In genomic region chr17:56909742-56910508, GRCh38 we compare ENCODE assay signal across 1 cellular context.
TF ChIP-seq lines count a peak whose summit lies in the region.

No MANE protein-coding gene starts in this region.

TF ChIP-seq in HepG2, 621 proteins besides CTCF, POLR2A, EP300 and RAD21 (continues in another document):
- TF ChIP-seq THYN1 (CRISPR knock-in tag; IDR thresholded peaks at IDR 0.05; ENCODE audit: borderline replicate concordance, low read depth) (no peak), TFDP2 (CRISPR knock-in tag; IDR thresholded peaks at IDR 0.05) (peak; percentile 47; the same call in 1 of the 2 replicates), ZBTB1 (CRISPR knock-in tag; IDR thresholded peaks at IDR 0.05; ENCODE audit: borderline replicate concordance) (no peak), NR2F6 (IDR thresholded peaks at IDR 0.05) (peak; percentile 95), NR2F6 (CRISPR knock-in tag; IDR thresholded peaks at IDR 0.05) (peak; percentile 97), DNMT3B (CRISPR knock-in tag; conservative IDR thresholded peaks at IDR 0.05) (no peak), PRDM15 (CRISPR knock-in tag; IDR thresholded peaks at IDR 0.05) (no peak), SALL1 (CRISPR knock-in tag; IDR thresholded peaks at IDR 0.05) (peak; percentile 86), ZBTB8A (CRISPR knock-in tag; IDR thresholded peaks at IDR 0.05; ENCODE audit: borderline replicate concordance, low read depth) (no peak), ZFX (CRISPR knock-in tag; IDR thresholded peaks at IDR 0.05; ENCODE audit: low read depth) (peak; percentile 84), HMGA1 (CRISPR knock-in tag; conservative IDR thresholded peaks at IDR 0.05) (no peak), ZNF276 (CRISPR knock-in tag; IDR thresholded peaks at IDR 0.05; ENCODE audit: low read depth) (0 out of 2 replicates have a peak, but pooled peaks have one; percentile 15), ZNF180 (CRISPR knock-in tag; IDR thresholded peaks at IDR 0.05; ENCODE audit: borderline replicate concordance, low read depth) (no peak), SOX6 (IDR thresholded peaks at IDR 0.05) (no peak), SOX6 (CRISPR knock-in tag; IDR thresholded peaks at IDR 0.05) (peak; percentile 72), HNF1B (CRISPR knock-in tag; IDR thresholded peaks at IDR 0.05) (0 out of 2 replicates have a peak, but pooled peaks have one; percentile 23), PHB2 (IDR thresholded peaks at IDR 0.05; ENCODE audit: partially characterized antibody) (no peak), AHDC1 (CRISPR knock-in tag; IDR thresholded peaks at IDR 0.05; ENCODE audit: borderline replicate concordance) (0 out of 2 replicates have a peak, but pooled peaks have one; percentile 36), ZNF605 (CRISPR knock-in tag; IDR thresholded peaks at IDR 0.05) (peak; percentile 15; the same call in 1 of the 2 replicates), FOXO1 (CRISPR knock-in tag; IDR thresholded peaks at IDR 0.05) (peak; percentile 23; the same call in 1 of the 2 replicates), KMT2A (CRISPR knock-in tag; IDR thresholded peaks at IDR 0.05) (peak; percentile 20; the same call in 1 of the 2 replicates), SETDB1 (CRISPR knock-in tag; IDR thresholded peaks at IDR 0.05; ENCODE audit: borderline replicate concordance) (no peak), NONO (IDR thresholded peaks at IDR 0.05) (no peak), NONO (CRISPR knock-in tag; conservative IDR thresholded peaks at IDR 0.05) (peak; percentile 57), ZNF549 (CRISPR knock-in tag; IDR thresholded peaks at IDR 0.05) (no peak), ZNF710 (CRISPR knock-in tag; IDR thresholded peaks at IDR 0.05; ENCODE audit: borderline replicate concordance) (peak; percentile 61; the same call in 1 of the 2 replicates), PPARG (CRISPR knock-in tag; conservative IDR thresholded peaks at IDR 0.05) (peak; percentile 98), HNF4G (IDR thresholded peaks at IDR 0.05; ENCODE audit: borderline replicate concordance, low read depth, low read length) (peak; percentile 87), HNF4G (CRISPR knock-in tag; IDR thresholded peaks at IDR 0.05; ENCODE audit: borderline replicate concordance, low read depth) (peak; percentile 73; the same call in 1 of the 2 replicates), RXRA (CRISPR knock-in tag; IDR thresholded peaks at IDR 0.05) (peak; percentile 97), STAT5B (CRISPR knock-in tag; IDR thresholded peaks at IDR 0.05) (no peak), ELK4 (CRISPR knock-in tag; IDR thresholded peaks at IDR 0.05; ENCODE audit: borderline replicate concordance) (no peak), NR2F2 (IDR thresholded peaks at IDR 0.05; ENCODE audit: borderline replicate concordance, low read depth) (peak; percentile 96), ARNTL (CRISPR knock-in tag; IDR thresholded peaks at IDR 0.05) (0 out of 2 replicates have a peak, but pooled peaks have one; percentile 40), SMYD3 (CRISPR knock-in tag; IDR thresholded peaks at IDR 0.05) (no peak), ZIK1 (CRISPR knock-in tag; IDR thresholded peaks at IDR 0.05; ENCODE audit: borderline replicate concordance, low read depth) (no peak), ZFY (CRISPR knock-in tag; IDR thresholded peaks at IDR 0.05) (peak; percentile 77), ZNF468 (CRISPR knock-in tag; IDR thresholded peaks at IDR 0.05) (no peak), AKAP8 (CRISPR knock-in tag; IDR thresholded peaks at IDR 0.05) (peak; percentile 61; the same call in 1 of the 2 replicates), NCOR1 (IDR thresholded peaks at IDR 0.05; ENCODE audit: borderline replicate concordance, low read length) (peak; percentile 55; the same call in 1 of the 2 replicates), PATZ1 (CRISPR knock-in tag; IDR thresholded peaks at IDR 0.05) (peak; percentile 48; the same call in 1 of the 2 replicates), RBM39 (IDR thresholded peaks at IDR 0.05; ENCODE audit: low read depth, low read length, poor library complexity, severe bottlenecking) (no peak), ZNF724P (CRISPR knock-in tag; IDR thresholded peaks at IDR 0.05; ENCODE audit: borderline replicate concordance) (no peak), KLF11 (CRISPR knock-in tag; IDR thresholded peaks at IDR 0.05) (0 out of 2 replicates have a peak, but pooled peaks have one; percentile 40), MED1 (CRISPR knock-in tag; IDR thresholded peaks at IDR 0.05) (peak; percentile 77)
